Comparison of ENCODE assay signal across 8 cellular contexts in genomic region chr5:112995764-112996618, GRCh38. TPM values are rescaled to one million over a fixed set of nuclear protein-coding genes. Genes with fewer than 3 reads are reported as not detected.
A peak's percentile ranks its signal among the peaks of the same experiment; 100 is the strongest.
DNase-seq lines count a peak whose midpoint lies in the region; ATAC-seq, FAIRE-seq and TF ChIP-seq lines count a peak whose summit lies in the region.

No MANE protein-coding gene starts in this region.

- H3K9me3 ChIP-seq in RWPE2 (ENCODE audit: severe bottlenecking) (no peaks in the 10 kb centered on the region), pancreas (no peaks in the 10 kb centered on the region), upper lobe of left lung (no peaks in the 10 kb centered on the region)

- ATAC-seq in GM21447 (IDR thresholded peaks at IDR 0.05; ENCODE audit: unreplicated experiment) (peak; percentile 84), RWPE2 (ENCODE audit: low read depth) (peak; percentile 76), pancreas (peak; percentile 76 to 96 (median 90)), upper lobe of left lung (ENCODE audit: low FRiP score in 2 of 2) (peak; percentile 78 to 86)

- H3K4me3 ChIP-seq in RWPE2 (ENCODE audit: severe bottlenecking): no peak overlapping the region
- no peak overlapping the region for H3K4me3 ChIP-seq in pancreas
- H3K4me3 ChIP-seq in upper lobe of left lung: no peak overlapping the region

- H3K4me1 ChIP-seq in RWPE2 (ENCODE audit: insufficient read depth, poor library complexity, severe bottlenecking) (peaks cover 13% of the 10 kb centered on the region), pancreas (no peaks in the 10 kb centered on the region), upper lobe of left lung (no peaks in the 10 kb centered on the region)

- WGBS in pancreas, 2 donors: 18 to 26% methylated on average over 7 of the region's 7 CpGs
- WGBS in upper lobe of left lung, 2 donors: 21 to 24% methylated on average over 7 of the region's 7 CpGs

- H3K27ac ChIP-seq in RWPE2 (ENCODE audit: poor library complexity, severe bottlenecking): no peak overlapping the region
- H3K27ac ChIP-seq in pancreas: no peak overlapping the region
- no peak overlapping the region for H3K27ac ChIP-seq in upper lobe of left lung

- intact Hi-C loops in pancreas (cut with DNase I): loop anchor here in 2 of 3 donors (5.0 to 10.0 kb wide), 2 partner anchors 329 to 611 kb away; no protein-coding TSS in a partner anchor

- peak; percentile 51 for FAIRE-seq in pancreas (lab: Jason Lieb, UNC)

- peaks cover 78% of the 10 kb centered on the region for H3K36me3 ChIP-seq in RWPE2 (ENCODE audit: low read depth)
- peaks cover 0 to 10% (median 0%) of the 10 kb centered on the region in 3 donors for H3K36me3 ChIP-seq in pancreas
- H3K36me3 ChIP-seq in upper lobe of left lung: peaks cover 3 to 17% (median 9%) of the 10 kb centered on the region in 4 donors

- TF ChIP-seq CTCF in RWPE2 (IDR thresholded peaks at IDR 0.05; ENCODE audit: poor library complexity, severe bottlenecking): peak; percentile 99
- TF ChIP-seq CTCF in pancreas (IDR thresholded peaks at IDR 0.05): peak; percentile 49 to 79 (median 71)
- TF ChIP-seq CTCF in upper lobe of left lung (IDR thresholded peaks at IDR 0.05): peak; percentile 65 to 88 (median 82)

- peak; percentile 23 for DNase-seq in DMS79 treated with DMSO at 0.1 percent for 48 hours (lab: John Stamatoyannopoulos, UW)
- DNase-seq in HT1080 (ENCODE audit: low read depth): peak; percentile 62
- DNase-seq in RWPE2 (ENCODE audit: low spot score): no peak
- DNase-seq in activated gamma-delta T cell treated with anti-CD3 and anti-CD28 coated beads, Interleukin-2, amount 50 U/mL, for 16 hours (ENCODE audit: low read depth): peak; percentile 77
- peak; percentile 66 for DNase-seq in germinal center (ENCODE audit: low spot score)
- DNase-seq in pancreas: peak in 5 of 6 donors; percentile 35 to 77 (median 58)
- DNase-seq in upper lobe of left lung: peak in 1 of 2 donors; percentile 60

- H3K27me3 ChIP-seq in RWPE2 (ENCODE audit: insufficient read depth, poor library complexity, severe bottlenecking) (no peaks in the 10 kb centered on the region), pancreas (no peaks in the 10 kb centered on the region), upper lobe of left lung (no peaks in the 10 kb centered on the region)

- no peak for TF ChIP-seq EP300 in upper lobe of left lung (IDR thresholded peaks at IDR 0.05)

- TF ChIP-seq POLR2A in upper lobe of left lung (IDR thresholded peaks at IDR 0.05): no peak

RNA-seq across cellular contexts. Expression of gene DCP2, which starts 19.4 kb away (rescaled TPM):
- total RNA-seq in HT1080 (2014; rRNA removed; shearing (Covaris generic)): 17.2 and 33.2 TPM in 2 replicates
- polyA plus RNA-seq in HT1080 (2015; cell fraction: cytosol; rRNA removed): 21.6 and 23.5 TPM in 2 replicates
- polyA plus RNA-seq in HT1080 (2015; cell fraction: nucleus; rRNA removed): 44.7 and 45.1 TPM in 2 replicates
- total RNA-seq in pancreas (10 to 100 TPM in 5 of 6 donors, 1 to 10 TPM in 1; 9.6 to 28.3 (median 14.4) TPM), upper lobe of left lung (100 to 1,000 TPM in 1 of 6 donors, 10 to 100 TPM in 5; 17.8 to 111 (median 53.2) TPM)
- polyA plus RNA-seq in pancreas: 1 to 10 TPM; 2.7 to 4.8 TPM
